Comparison of ENCODE assay signal across 8 cellular contexts in genomic region chr11:124758355-124759267, GRCh38. TPM values are rescaled to one million over a fixed set of nuclear protein-coding genes. Genes with fewer than 3 reads are reported as not detected.
DNase-seq lines count a peak whose midpoint lies in the region; ATAC-seq and TF ChIP-seq lines count a peak whose summit lies in the region.

No MANE protein-coding gene starts in this region.

- H3K27me3 ChIP-seq in HCT116 (ENCODE audit: insufficient read depth, low read length) (no peaks in the 10 kb centered on the region), spleen (replicated peaks in 1 of 7) (peaks cover 0 to 55% (median 34%) of the 10 kb centered on the region in 7 donors)

- TF ChIP-seq POLR2A in HCT116 (IDR thresholded peaks at IDR 0.05; ENCODE audit: borderline replicate concordance, extremely low read depth, insufficient read depth, insufficient read length) (no peak), spleen (IDR thresholded peaks at IDR 0.05) (no peak)

- H3K9me3 ChIP-seq in HCT116 (ENCODE audit: control insufficient read depth in 1 of 2, insufficient read depth in 1 of 2, low read depth in 1 of 2, low read length in 2 of 2) (no peaks in the 10 kb centered on the region), spleen (no peaks in the 10 kb centered on the region)

- H3K4me1 ChIP-seq in HCT116 (ENCODE audit: control insufficient read depth in 1 of 2, insufficient read depth in 2 of 2, low read length in 2 of 2), result peaks cover 14 to 36% of the 10 kb centered on the region in 2 experiments
- H3K4me1 ChIP-seq in spleen, result peaks cover 32 to 72% (median 58%) of the 10 kb centered on the region in 6 donors

- H3K79me2 ChIP-seq in HCT116 (ENCODE audit: insufficient read depth, low read length), result no peaks in the 10 kb centered on the region

- no peak overlapping the region for H3K4me3 ChIP-seq in GM12865 (ENCODE audit: low read depth, low read length)
- H3K4me3 ChIP-seq in HCT116 (replicated peaks in 1 of 2; ENCODE audit: low read depth in 1 of 2, low read length in 2 of 2), result peak overlapping the region; percentile 5 to 28; a peak in 3 of 4 replicates
- peak overlapping the region; percentile 20 to 38 for H3K4me3 ChIP-seq in cardiac fibroblast (replicated peaks in 1 of 2; ENCODE audit: low read depth in 2 of 2, low read length in 2 of 2)
- peak overlapping the region in 6 of 8 donors; percentile 15 to 81 (median 63) for H3K4me3 ChIP-seq in spleen

- WGBS in spleen, 5 donors, result 24 to 38% (median 31%) methylated on average over 41 to 53 of the region's 53 CpGs

- POLR2A ChIA-PET in HCT116 (lab: Charles Lee), result interaction anchor here (1.1 kb wide), 1 partner anchor 12 kb away, joined by 5 read pairs; no protein-coding TSS in a partner anchor

- peak; percentile 61 for TF ChIP-seq RAD21 in HCT116 (IDR thresholded peaks at IDR 0.05; ENCODE audit: low read depth)

- no peaks in the 10 kb centered on the region for H3K36me3 ChIP-seq in HCT116 (ENCODE audit: control insufficient read depth in 1 of 2, insufficient read depth in 2 of 2, low read length in 2 of 2)
- H3K36me3 ChIP-seq in spleen, result no peaks in the 10 kb centered on the region

- H3K9ac ChIP-seq in HCT116 (ENCODE audit: low read length), result no peak overlapping the region

- CTCF ChIA-PET in HCT116 (lab: Charles Lee), result interaction anchor here (0.9 to 1.8 kb wide), 4 partner anchors 12 to 89 kb away, joined by 4 to 9 read pairs (median 6); no protein-coding TSS in a partner anchor

- peak overlapping the region; percentile 69 for H3K4me2 ChIP-seq in HCT116 (ENCODE audit: low read length)

- RAD21 ChIA-PET in HCT116 (lab: Charles Lee; ENCODE audit: low non-redundant PET in 1 of 2, low total read pairs in 2 of 2, uncharacterized antibody in 2 of 2, unreplicated experiment in 2 of 2), result interaction anchor here in 1 of 2 experiments (0.9 kb wide), 1 partner anchor 90 kb away, joined by 4 read pairs; no protein-coding TSS in a partner anchor

- BruUV-seq in HCT116 (replicated peaks; lab: Mats Ljungman, UMichigan), result no TSS peak

- no peak overlapping the region for H3K27ac ChIP-seq in HCT116 (ENCODE audit: low read depth, low read length)
- peak overlapping the region; percentile 53 for H3K27ac ChIP-seq in VCaP
- peak overlapping the region in 7 of 8 donors; percentile 41 to 83 (median 70) for H3K27ac ChIP-seq in spleen

- intact Hi-C loops in HCT116 (cut with micrococcal nuclease) (loop anchor here (1.0 kb wide), 1 partner anchor 11 kb away; no protein-coding TSS in a partner anchor), spleen (cut with DNase I; ENCODE audit: low total_unique reads) (no loop called here)

- DNase-seq in GM12865 (ENCODE audit: low read depth) (peak; percentile 73), HCT116 (ENCODE audit: low read depth, low spot score) (peak; percentile 59), NAMALWA (ENCODE audit: low spot score) (peak; percentile 84), cardiac fibroblast (ENCODE audit: low read depth in 2 of 2) (peak; percentile 63 to 70), iPS-NIHi7 (ENCODE audit: extremely low spot score) (peak; percentile 85), spleen (peak; percentile 94), NCI-H2171 treated with DMSO at 0.1 percent for 48 hours (lab: John Stamatoyannopoulos, UW) (no peak)

- no peaks in the 10 kb centered on the region; the same call in 1 of the 2 replicates for H4K20me1 ChIP-seq in HCT116 (ENCODE audit: insufficient read depth)

- peak; percentile 79 for ATAC-seq in HCT116

- no peaks in the 10 kb centered on the region for H3K9me2 ChIP-seq in HCT116 (ENCODE audit: insufficient read depth)

- TF ChIP-seq CTCF in GM12865 (IDR thresholded peaks at IDR 0.05; ENCODE audit: insufficient read depth, low read depth, low read length, missing control alignments) (peak; percentile 71), HCT116 (IDR thresholded peaks at IDR 0.05 in 2 of 3, conservative IDR thresholded peaks at IDR 0.05 in 1 of 3; ENCODE audit: borderline replicate concordance in 1 of 3, insufficient read depth in 1 of 3, low read depth in 2 of 3, low read length in 2 of 3) (peak; percentile 64 to 72 (median 72); a peak in 5 of 6 replicates), VCaP (conservative IDR thresholded peaks at IDR 0.05) (peak; percentile 93), cardiac fibroblast (IDR thresholded peaks at IDR 0.05; ENCODE audit: low read depth, low read length) (peak; percentile 77), spleen (IDR thresholded peaks at IDR 0.05 in 8 of 11, conservative IDR thresholded peaks at IDR 0.05 in 3 of 11) (peak; percentile 43 to 81 (median 67))

- H2AFZ ChIP-seq in HCT116 (ENCODE audit: low read depth, low read length, poor library complexity, severe bottlenecking), result no peak overlapping the region

TF ChIP-seq in HCT116, 20 proteins besides CTCF, POLR2A, EP300 and RAD21:
- TF ChIP-seq CEBPB (IDR thresholded peaks at IDR 0.05; ENCODE audit: low read depth) (no peak), FOSL1 (IDR thresholded peaks at IDR 0.05; ENCODE audit: low read depth) (no peak), TCF7L2 (IDR thresholded peaks at IDR 0.05; ENCODE audit: borderline replicate concordance, extremely low read depth, insufficient read depth, insufficient read length) (peak; percentile 11), YY1 (IDR thresholded peaks at IDR 0.05; ENCODE audit: extremely low read depth, insufficient replicate concordance, low read depth, low read length) (peak; percentile 42)

RNA-seq across cellular contexts. Expression of gene ESAM, which starts 3.5 kb away (rescaled TPM):
- total RNA-seq in HCT116 (2021; ENCODE audit: unreplicated experiment), result 6.1 TPM
- polyA plus RNA-seq in HCT116 (2012), result 4.7 and 6.1 TPM in 2 replicates
- total RNA-seq in spleen, result 10 to 100 TPM; 16.2 to 49.2 (median 29.2) TPM
- 10 to 100 TPM; 14.3 to 30.9 (median 18.0) TPM for polyA plus RNA-seq in spleen

RNA-seq across cellular contexts. Expression of gene VSIG2, which starts 6.6 kb away (rescaled TPM):
- total RNA-seq in HCT116 (2021; ENCODE audit: unreplicated experiment) (not detected), spleen (1 to 10 TPM in 2 of 7 donors, under 1 TPM in 2, not detected in 3; 0.43 to 1.5 (median 1.0) TPM)
- polyA plus RNA-seq in HCT116 (2012), result 0.05 and 0.08 TPM in 2 replicates
- 1 to 10 TPM in 2 of 3 donors, under 1 TPM in 1; 0.47 to 2.1 (median 2.0) TPM for polyA plus RNA-seq in spleen

RNA-seq across cellular contexts. Expression of gene NRGN, which starts 18.9 kb away (rescaled TPM):
- 33.3 TPM for total RNA-seq in HCT116 (2021; ENCODE audit: unreplicated experiment)
- polyA plus RNA-seq in HCT116 (2012), result 14.7 and 19.4 TPM in 2 replicates
- 10 to 100 TPM; 29.0 to 61.2 (median 46.5) TPM for total RNA-seq in spleen
- polyA plus RNA-seq in spleen, result 10 to 100 TPM; 12.7 to 24.2 (median 15.9) TPM

RNA-seq across cellular contexts. Expression of gene MSANTD2, which starts 41.6 kb away (rescaled TPM):
- 8.6 TPM for total RNA-seq in HCT116 (2021; ENCODE audit: unreplicated experiment)
- polyA plus RNA-seq in HCT116 (2012), result 1.6 and 1.9 TPM in 2 replicates
- total RNA-seq in spleen, result 10 to 100 TPM; 16.5 to 25.8 (median 19.3) TPM
- polyA plus RNA-seq in spleen, result 10 to 100 TPM in 2 of 3 donors, 1 to 10 TPM in 1; 9.5 to 17.6 (median 13.8) TPM
